1 cellular context compared by ENCODE assay signal in genomic region chr4:119100640-119101039, GRCh38.
TF ChIP-seq lines count a peak whose summit lies in the region.

No MANE protein-coding gene starts in this region.

TF ChIP-seq in HCT116, 20 proteins besides CTCF, POLR2A, EP300 and RAD21 (continued from another document):
- TF ChIP-seq, protein P1, sequence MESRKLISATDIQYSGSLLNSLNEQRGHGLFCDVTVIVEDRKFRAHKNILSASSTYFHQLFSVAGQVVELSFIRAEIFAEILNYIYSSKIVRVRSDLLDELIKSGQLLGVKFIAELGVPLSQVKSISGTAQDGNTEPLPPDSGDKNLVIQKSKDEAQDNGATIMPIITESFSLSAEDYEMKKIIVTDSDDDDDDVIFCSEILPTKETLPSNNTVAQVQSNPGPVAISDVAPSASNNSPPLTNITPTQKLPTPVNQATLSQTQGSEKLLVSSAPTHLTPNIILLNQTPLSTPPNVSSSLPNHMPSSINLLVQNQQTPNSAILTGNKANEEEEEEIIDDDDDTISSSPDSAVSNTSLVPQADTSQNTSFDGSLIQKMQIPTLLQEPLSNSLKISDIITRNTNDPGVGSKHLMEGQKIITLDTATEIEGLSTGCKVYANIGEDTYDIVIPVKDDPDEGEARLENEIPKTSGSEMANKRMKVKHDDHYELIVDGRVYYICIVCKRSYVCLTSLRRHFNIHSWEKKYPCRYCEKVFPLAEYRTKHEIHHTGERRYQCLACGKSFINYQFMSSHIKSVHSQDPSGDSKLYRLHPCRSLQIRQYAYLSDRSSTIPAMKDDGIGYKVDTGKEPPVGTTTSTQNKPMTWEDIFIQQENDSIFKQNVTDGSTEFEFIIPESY (IDR thresholded peaks at IDR 0.05; ENCODE audit: extremely low read depth, insufficient replicate concordance, low read length), result no peak
- TF ChIP-seq YY1 (IDR thresholded peaks at IDR 0.05; ENCODE audit: extremely low read depth, insufficient replicate concordance, low read depth, low read length), result no peak
- TF ChIP-seq CBX3 (IDR thresholded peaks at IDR 0.05; ENCODE audit: low read depth), result no peak
- no peak for TF ChIP-seq SIN3A (IDR thresholded peaks at IDR 0.05; ENCODE audit: low read depth)
- no peak for TF ChIP-seq ZFX (IDR thresholded peaks at IDR 0.05)
- TF ChIP-seq, protein P2, sequence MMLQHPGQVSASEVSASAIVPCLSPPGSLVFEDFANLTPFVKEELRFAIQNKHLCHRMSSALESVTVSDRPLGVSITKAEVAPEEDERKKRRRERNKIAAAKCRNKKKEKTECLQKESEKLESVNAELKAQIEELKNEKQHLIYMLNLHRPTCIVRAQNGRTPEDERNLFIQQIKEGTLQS (IDR thresholded peaks at IDR 0.05), result no peak
- TF ChIP-seq, protein P3, sequence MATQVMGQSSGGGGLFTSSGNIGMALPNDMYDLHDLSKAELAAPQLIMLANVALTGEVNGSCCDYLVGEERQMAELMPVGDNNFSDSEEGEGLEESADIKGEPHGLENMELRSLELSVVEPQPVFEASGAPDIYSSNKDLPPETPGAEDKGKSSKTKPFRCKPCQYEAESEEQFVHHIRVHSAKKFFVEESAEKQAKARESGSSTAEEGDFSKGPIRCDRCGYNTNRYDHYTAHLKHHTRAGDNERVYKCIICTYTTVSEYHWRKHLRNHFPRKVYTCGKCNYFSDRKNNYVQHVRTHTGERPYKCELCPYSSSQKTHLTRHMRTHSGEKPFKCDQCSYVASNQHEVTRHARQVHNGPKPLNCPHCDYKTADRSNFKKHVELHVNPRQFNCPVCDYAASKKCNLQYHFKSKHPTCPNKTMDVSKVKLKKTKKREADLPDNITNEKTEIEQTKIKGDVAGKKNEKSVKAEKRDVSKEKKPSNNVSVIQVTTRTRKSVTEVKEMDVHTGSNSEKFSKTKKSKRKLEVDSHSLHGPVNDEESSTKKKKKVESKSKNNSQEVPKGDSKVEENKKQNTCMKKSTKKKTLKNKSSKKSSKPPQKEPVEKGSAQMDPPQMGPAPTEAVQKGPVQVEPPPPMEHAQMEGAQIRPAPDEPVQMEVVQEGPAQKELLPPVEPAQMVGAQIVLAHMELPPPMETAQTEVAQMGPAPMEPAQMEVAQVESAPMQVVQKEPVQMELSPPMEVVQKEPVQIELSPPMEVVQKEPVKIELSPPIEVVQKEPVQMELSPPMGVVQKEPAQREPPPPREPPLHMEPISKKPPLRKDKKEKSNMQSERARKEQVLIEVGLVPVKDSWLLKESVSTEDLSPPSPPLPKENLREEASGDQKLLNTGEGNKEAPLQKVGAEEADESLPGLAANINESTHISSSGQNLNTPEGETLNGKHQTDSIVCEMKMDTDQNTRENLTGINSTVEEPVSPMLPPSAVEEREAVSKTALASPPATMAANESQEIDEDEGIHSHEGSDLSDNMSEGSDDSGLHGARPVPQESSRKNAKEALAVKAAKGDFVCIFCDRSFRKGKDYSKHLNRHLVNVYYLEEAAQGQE (IDR thresholded peaks at IDR 0.05; ENCODE audit: low read depth), result no peak
- no peak for TF ChIP-seq ZNF274 (IDR thresholded peaks at IDR 0.05; ENCODE audit: low read depth, low read length)
- TF ChIP-seq TCF7L2 (IDR thresholded peaks at IDR 0.05; ENCODE audit: borderline replicate concordance, extremely low read depth, insufficient read depth, insufficient read length), result no peak
- TF ChIP-seq FOSL1 (IDR thresholded peaks at IDR 0.05; ENCODE audit: low read depth), result no peak
- TF ChIP-seq ELF1 (IDR thresholded peaks at IDR 0.05; ENCODE audit: borderline replicate concordance, low read depth), result no peak
- TF ChIP-seq CEBPB (IDR thresholded peaks at IDR 0.05; ENCODE audit: low read depth), result no peak
- no peak for TF ChIP-seq EZH2phosphoT487 (IDR thresholded peaks at IDR 0.05; ENCODE audit: borderline replicate concordance)
- TF ChIP-seq MAX (IDR thresholded peaks at IDR 0.05), result no peak
- TF ChIP-seq JUND (IDR thresholded peaks at IDR 0.05), result no peak
- TF ChIP-seq POLR2AphosphoS5 (IDR thresholded peaks at IDR 0.05; ENCODE audit: low read depth, low read length), result no peak
- no peak for TF ChIP-seq SRF (IDR thresholded peaks at IDR 0.05; ENCODE audit: low read depth)
